20 cellular contexts compared by ENCODE assay signal in the genomic region with DNA sequence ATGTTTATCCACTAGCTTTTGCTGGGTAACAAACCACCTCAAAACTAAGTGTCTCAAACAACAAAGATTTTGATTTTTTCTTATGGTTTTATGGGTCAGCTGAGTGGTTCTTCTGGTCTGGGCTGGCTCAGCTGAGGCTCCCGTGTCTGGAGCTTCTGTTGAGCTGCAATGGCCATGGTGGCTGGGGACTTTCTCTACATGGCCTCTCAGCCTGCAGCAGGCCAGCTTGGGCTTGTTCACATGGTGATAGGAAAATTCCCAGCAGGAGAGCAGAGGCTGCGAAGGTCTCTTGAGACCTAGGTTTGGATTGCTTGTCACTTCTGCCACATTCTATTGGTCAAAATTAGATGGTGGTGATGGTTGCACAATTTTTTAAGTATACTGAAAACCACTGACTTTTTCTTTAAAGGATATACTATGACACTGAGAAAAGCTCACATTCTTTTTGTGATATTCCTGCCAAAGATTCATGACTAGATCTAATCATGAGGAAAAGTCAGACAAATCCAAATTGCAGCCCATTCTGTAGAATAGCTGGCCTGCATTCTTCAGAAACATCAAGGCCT. TPM values are rescaled to one million over a fixed set of nuclear protein-coding genes. Genes with fewer than 3 reads are reported as not detected.
DNase-seq lines count a peak whose midpoint lies in the region; ATAC-seq, FAIRE-seq and TF ChIP-seq lines count a peak whose summit lies in the region.
"Had no signal": no experiment of that assay in that cellular context is flagged by ENCODE, and none has a peak within 500 bp of the region (broad histone marks: within the 10 kb centered on the region; RNA-seq: fewer than 3 reads in every experiment).

No MANE protein-coding gene starts in this region.

- POLR2A ChIA-PET in MCF 10A (lab: Yijun Ruan, JAX) = no interaction called here

- H3K9me2 ChIP-seq in GM23338 (ENCODE audit: insufficient read depth) = no peaks in the 10 kb centered on the region; the same call in 1 of the 2 replicates

- ATAC-seq in GM23338 = no peak
- ATAC-seq: HCT116 had no signal

- no TSS peak for BruUV-seq in MCF 10A (replicated peaks; lab: Mats Ljungman, UMichigan)

- intact Hi-C loops in kidney (cut with DNase I) = no loop called here
- intact Hi-C loops in MCF 10A (cut with micrococcal nuclease) = no loop called here

- no peaks in the 10 kb centered on the region for H3K9me3 ChIP-seq in stomach smooth muscle (ENCODE audit: control insufficient read depth in 2 of 2, low read length in 2 of 2)
- H3K9me3 ChIP-seq in kidney (ENCODE audit: control insufficient read depth in 1 of 2, low read length in 2 of 2) = no peaks in the 10 kb centered on the region
- H3K9me3 ChIP-seq: BE2C had no signal

- TF ChIP-seq CTCF in NB4 (IDR thresholded peaks at IDR 0.05; ENCODE audit: low read depth, low read length) = no peak
- no peak for TF ChIP-seq CTCF in fibroblast of mammary gland (conservative IDR thresholded peaks at IDR 0.05; ENCODE audit: control insufficient read depth, insufficient read depth, low read depth, low read length)
- no peak for TF ChIP-seq CTCF in kidney (IDR thresholded peaks at IDR 0.05; ENCODE audit: borderline replicate concordance, extremely low read depth, insufficient read depth)
- TF ChIP-seq CTCF in GM23338 (conservative IDR thresholded peaks at IDR 0.05; ENCODE audit: low read depth in 2 of 2) = no peak
- TF ChIP-seq CTCF in MCF 10A (IDR thresholded peaks at IDR 0.05; ENCODE audit: unreplicated experiment) = no peak

- H3K36me3 Mint-ChIP-seq in GM23338 (ENCODE audit: low read depth) (peaks cover 9% of the 10 kb centered on the region), MCF 10A (ENCODE audit: insufficient read depth, unreplicated experiment) (peaks cover 11% of the 10 kb centered on the region)
- H3K36me3 Mint-ChIP-seq: CD4-positive, alpha-beta memory T cell had no signal

- peaks cover 9% of the 10 kb centered on the region for H3K4me1 ChIP-seq in stomach smooth muscle (ENCODE audit: control insufficient read depth, insufficient read depth, low read length)
- H3K4me1 ChIP-seq in kidney (ENCODE audit: control insufficient read depth in 1 of 2, insufficient read depth in 1 of 2, low read depth in 1 of 2, low read length in 2 of 2) = peaks cover 2 to 5% of the 10 kb centered on the region in 2 donors
- no peaks in the 10 kb centered on the region for H3K4me1 ChIP-seq in GM23338 (ENCODE audit: insufficient read depth)
- H3K4me1 ChIP-seq: BE2C had no signal

- H2AFZ ChIP-seq in GM23338 = no peak overlapping the region

- H4K20me1 ChIP-seq in GM23338 (replicated peaks; ENCODE audit: insufficient read depth) = no peaks in the 10 kb centered on the region

- H3K4me3 Mint-ChIP-seq in GM23338 (no peak overlapping the region), MCF 10A (ENCODE audit: unreplicated experiment) (no peak overlapping the region)
- H3K4me3 Mint-ChIP-seq: CD4-positive, alpha-beta memory T cell had no signal

- H3K4me1 Mint-ChIP-seq in GM23338 (peaks cover 1% of the 10 kb centered on the region; the same call in 1 of the 3 replicates), MCF 10A (ENCODE audit: insufficient read depth, unreplicated experiment) (peaks cover 28% of the 10 kb centered on the region)

- no peak for TF ChIP-seq POLR2A in NB4 (IDR thresholded peaks at IDR 0.05; ENCODE audit: extremely low read depth, insufficient read length)

- H3F3A ChIP-seq in GM23338 (replicated peaks; ENCODE audit: low read depth) = no peaks in the 10 kb centered on the region

- DNase-seq in EH (ENCODE audit: low read depth) (peak; percentile 21), NB4 (ENCODE audit: low read depth) (peak; percentile 54), fibroblast of mammary gland (ENCODE audit: low read depth) (peak; percentile 70), kidney (no peak), GM23338 (ENCODE audit: low spot score) (no peak), EL (no peak), MCF 10A (ENCODE audit: unreplicated experiment) (no peak)
- DNase-seq: ACHN; BE2C; CD4-positive, alpha-beta memory T cell; DMS79; GDM1; NCI-H187 treated with DMSO at 0.1 percent for 48 hours; NCI-H2171 treated with DMSO at 0.1 percent for 48 hours; NCI-H510A; SHP77 treated with DMSO at 0.1 percent for 48 hours had no signal

- H3K36me3 ChIP-seq in stomach smooth muscle (ENCODE audit: control insufficient read depth in 2 of 2, insufficient read depth in 2 of 2, low read length in 2 of 2) = no peaks in the 10 kb centered on the region
- no peaks in the 10 kb centered on the region for H3K36me3 ChIP-seq in kidney (ENCODE audit: control insufficient read depth in 1 of 2, insufficient read depth in 2 of 2, low read length in 2 of 2)
- H3K36me3 ChIP-seq in GM23338 (ENCODE audit: insufficient read depth) = no peaks in the 10 kb centered on the region; the same call in 1 of the 2 replicates
- H3K36me3 ChIP-seq: BE2C had no signal

- H3K27ac Mint-ChIP-seq in GM23338 (no peak overlapping the region), MCF 10A (ENCODE audit: low read depth, unreplicated experiment) (no peak overlapping the region)
- H3K27ac Mint-ChIP-seq: CD4-positive, alpha-beta memory T cell had no signal

- H3K27ac ChIP-seq in stomach smooth muscle (ENCODE audit: low read length) (peak overlapping the region; percentile 11), kidney (ENCODE audit: low read depth in 2 of 2, low read length in 2 of 2) (no peak overlapping the region), GM23338 (ENCODE audit: low read depth) (no peak overlapping the region)

- H3K27me3 ChIP-seq in stomach smooth muscle (ENCODE audit: control insufficient read depth in 1 of 2, insufficient read depth in 2 of 2, low read length in 2 of 2) = no peaks in the 10 kb centered on the region
- H3K27me3 ChIP-seq in GM23338 (ENCODE audit: insufficient read depth) = no peaks in the 10 kb centered on the region
- H3K27me3 ChIP-seq: BE2C had no signal

- no peak for FAIRE-seq in kidney (lab: Jason Lieb, UNC)
- FAIRE-seq: HTR-8/SVneo, RCC 7860 had no signal

- no peaks in the 10 kb centered on the region for H3K79me2 ChIP-seq in GM23338 (replicated peaks; ENCODE audit: insufficient read depth)

- H3K4me3 ChIP-seq in NB4 (ENCODE audit: low read depth, low read length) (no peak overlapping the region), fibroblast of mammary gland (ENCODE audit: control insufficient read depth, low read depth, low read length) (no peak overlapping the region), stomach smooth muscle (ENCODE audit: low read length in 2 of 2) (no peak overlapping the region), kidney (ENCODE audit: low read length in 2 of 2) (no peak overlapping the region), GM23338 (no peak overlapping the region)

- no peak overlapping the region for H3K9ac ChIP-seq in stomach smooth muscle (ENCODE audit: low read length in 2 of 2)
- H3K9ac ChIP-seq in kidney (ENCODE audit: low read length in 2 of 2) = no peak overlapping the region

- H3K27me3 Mint-ChIP-seq in GM23338 (ENCODE audit: insufficient read depth, low read depth, poor library complexity) = peaks cover 1% of the 10 kb centered on the region
- H3K27me3 Mint-ChIP-seq in MCF 10A (ENCODE audit: insufficient read depth, unreplicated experiment) = no peaks in the 10 kb centered on the region

- CTCF ChIA-PET in MCF 10A (lab: Yijun Ruan, JAX) = interaction anchor here (0.7 kb wide), 1 partner anchor 295 kb away, joined by 3 read pairs; no protein-coding TSS in a partner anchor

- no peak overlapping the region for H3K4me2 ChIP-seq in GM23338

- H3K9me3 Mint-ChIP-seq in GM23338 (peaks cover 25% of the 10 kb centered on the region), MCF 10A (ENCODE audit: unreplicated experiment) (peaks cover 8% of the 10 kb centered on the region)

TF ChIP-seq in GM23338, 12 proteins besides CTCF, POLR2A, EP300 and RAD21 (continues in another document):
- TF ChIP-seq NANOG (IDR thresholded peaks at IDR 0.05; ENCODE audit: borderline replicate concordance) (no peak), ZNF114 (CRISPR knock-in tag; IDR thresholded peaks at IDR 0.05) (no peak), POLR2AphosphoS5 (IDR thresholded peaks at IDR 0.05; ENCODE audit: low read depth) (no peak)
- TF ChIP-seq, protein P1, sequence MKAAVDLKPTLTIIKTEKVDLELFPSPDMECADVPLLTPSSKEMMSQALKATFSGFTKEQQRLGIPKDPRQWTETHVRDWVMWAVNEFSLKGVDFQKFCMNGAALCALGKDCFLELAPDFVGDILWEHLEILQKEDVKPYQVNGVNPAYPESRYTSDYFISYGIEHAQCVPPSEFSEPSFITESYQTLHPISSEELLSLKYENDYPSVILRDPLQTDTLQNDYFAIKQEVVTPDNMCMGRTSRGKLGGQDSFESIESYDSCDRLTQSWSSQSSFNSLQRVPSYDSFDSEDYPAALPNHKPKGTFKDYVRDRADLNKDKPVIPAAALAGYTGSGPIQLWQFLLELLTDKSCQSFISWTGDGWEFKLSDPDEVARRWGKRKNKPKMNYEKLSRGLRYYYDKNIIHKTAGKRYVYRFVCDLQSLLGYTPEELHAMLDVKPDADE (IDR thresholded peaks at IDR 0.05) = no peak
- TF ChIP-seq, protein P2, sequence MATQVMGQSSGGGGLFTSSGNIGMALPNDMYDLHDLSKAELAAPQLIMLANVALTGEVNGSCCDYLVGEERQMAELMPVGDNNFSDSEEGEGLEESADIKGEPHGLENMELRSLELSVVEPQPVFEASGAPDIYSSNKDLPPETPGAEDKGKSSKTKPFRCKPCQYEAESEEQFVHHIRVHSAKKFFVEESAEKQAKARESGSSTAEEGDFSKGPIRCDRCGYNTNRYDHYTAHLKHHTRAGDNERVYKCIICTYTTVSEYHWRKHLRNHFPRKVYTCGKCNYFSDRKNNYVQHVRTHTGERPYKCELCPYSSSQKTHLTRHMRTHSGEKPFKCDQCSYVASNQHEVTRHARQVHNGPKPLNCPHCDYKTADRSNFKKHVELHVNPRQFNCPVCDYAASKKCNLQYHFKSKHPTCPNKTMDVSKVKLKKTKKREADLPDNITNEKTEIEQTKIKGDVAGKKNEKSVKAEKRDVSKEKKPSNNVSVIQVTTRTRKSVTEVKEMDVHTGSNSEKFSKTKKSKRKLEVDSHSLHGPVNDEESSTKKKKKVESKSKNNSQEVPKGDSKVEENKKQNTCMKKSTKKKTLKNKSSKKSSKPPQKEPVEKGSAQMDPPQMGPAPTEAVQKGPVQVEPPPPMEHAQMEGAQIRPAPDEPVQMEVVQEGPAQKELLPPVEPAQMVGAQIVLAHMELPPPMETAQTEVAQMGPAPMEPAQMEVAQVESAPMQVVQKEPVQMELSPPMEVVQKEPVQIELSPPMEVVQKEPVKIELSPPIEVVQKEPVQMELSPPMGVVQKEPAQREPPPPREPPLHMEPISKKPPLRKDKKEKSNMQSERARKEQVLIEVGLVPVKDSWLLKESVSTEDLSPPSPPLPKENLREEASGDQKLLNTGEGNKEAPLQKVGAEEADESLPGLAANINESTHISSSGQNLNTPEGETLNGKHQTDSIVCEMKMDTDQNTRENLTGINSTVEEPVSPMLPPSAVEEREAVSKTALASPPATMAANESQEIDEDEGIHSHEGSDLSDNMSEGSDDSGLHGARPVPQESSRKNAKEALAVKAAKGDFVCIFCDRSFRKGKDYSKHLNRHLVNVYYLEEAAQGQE (IDR thresholded peaks at IDR 0.05; ENCODE audit: unreplicated experiment) = no peak

RNA-seq across cellular contexts. Expression of a gene that starts 35.2 kb away (rescaled TPM):
- total RNA-seq in kidney = 20.0 TPM
- 11.2 TPM for polyA plus RNA-seq in kidney (ENCODE audit: insufficient read depth, low read depth, low replicate concordance)
- not detected in 2 replicates for total RNA-seq in GM23338 (2014; rRNA removed; shearing (Covaris generic))
- polyA plus RNA-seq in GM23338 (2016; fragmentation: Nextera tagmentation; extraction: Ambion mirVana) = not detected in 2 replicates
- not detected in 2 replicates for total RNA-seq in MCF 10A (2022)
- total RNA-seq: CD4-positive, alpha-beta memory T cell had no signal

Comparison
In these comparisons a context has a peak if more than half of its experiments do, and no peak if none do; other contexts are left out.
1. DNase-seq: peak in EH (single experiment), NB4 (single experiment) and fibroblast of mammary gland (single experiment); none in kidney (single experiment), GM23338 (single experiment), EL (single experiment) and MCF 10A (single experiment).
2. RNA of a gene that starts 35.2 kb away (total RNA-seq): 20.0 TPM in kidney (single experiment); not detected in MCF 10A and not detected in GM23338; every median in the first group is over 10 times any median in the second.